Comparison of ENCODE assay signal across 25 cellular contexts in genomic region chr5:6700686-6701355, GRCh38.
"Had no signal": no experiment of that assay in that cellular context is flagged by ENCODE, and none has a peak within 500 bp of the region (broad histone marks: within the 10 kb centered on the region; RNA-seq: fewer than 3 reads in every experiment).

No MANE protein-coding gene starts in this region.

- H3K4me3 Mint-ChIP-seq: activated CD4-positive, alpha-beta memory T cell treated with anti-CD3 and anti-CD28 coated beads, Interleukin-2, amount 10 ng/mL, durations not matched to agents 7 days and 5 days; activated T-cell treated with anti-CD3 and anti-CD28 coated beads, Interleukin-2, amount 50 U/mL, for 4 hours; activated T-helper 17 cell treated with anti-CD3 and anti-CD28 coated beads, Interleukin-2, amount 50 U/mL, for 72 hours; central memory CD8-positive, alpha-beta T cell; nephron had no signal

- H3K9me3 Mint-ChIP-seq: activated CD4-positive, alpha-beta memory T cell treated with anti-CD3 and anti-CD28 coated beads, Interleukin-2, amount 10 ng/mL, durations not matched to agents 7 days and 5 days; activated T-cell treated with anti-CD3 and anti-CD28 coated beads, Interleukin-2, amount 50 U/mL, for 4 hours; activated T-helper 17 cell treated with anti-CD3 and anti-CD28 coated beads, Interleukin-2, amount 50 U/mL, for 72 hours; central memory CD8-positive, alpha-beta T cell; nephron had no signal

- H3K36me3 ChIP-seq: esophagus squamous epithelium, heart right ventricle, left ventricle myocardium inferior, upper lobe of left lung, vagina had no signal

- DNase-seq: activated CD4-positive, alpha-beta memory T cell treated with anti-CD3 and anti-CD28 coated beads, Interleukin-2, amount 10 ng/mL, durations not matched to agents 7 days and 5 days; activated CD4-positive, alpha-beta T cell treated with anti-CD3 and anti-CD28 coated beads for 48 hours; activated CD8-positive, alpha-beta memory T cell treated with anti-CD3 and anti-CD28 coated beads, Interleukin-2, amount 50 U/mL, for 48 hours; activated gamma-delta T cell treated with Interleukin-2 at 50 U/mL for 16 hours; activated naive CD4-positive, alpha-beta T cell treated with anti-CD3 and anti-CD28 coated beads, Interleukin-2, amount 50 U/mL, for 16 hours; activated T-cell treated with anti-CD3 and anti-CD28 coated beads, Interleukin-2, amount 50 U/mL, for 4 hours; dermis blood vessel endothelial cell; effector CD4-positive, alpha-beta T cell; esophagus squamous epithelium; foreskin melanocyte; heart right ventricle; left ventricle myocardium inferior; right cardiac atrium; stimulated activated CD4-positive, alpha-beta T cell treated with anti-CD3 and anti-CD28 coated beads, Interleukin-2, amount 100 ng/mL, for 48 hours; stimulated activated naive CD4-positive, alpha-beta T cell treated with Interleukin-2 at 50 U/mL for 16 hours; T-helper 1 cell; T-helper 9 cell; upper lobe of left lung had no signal

- ATAC-seq: activated CD4-positive, CD25-positive, alpha-beta regulatory T cell treated with anti-CD3 and anti-CD28 coated beads, Interleukin-2, amount 50 U/mL, for 24 hours; activated T-cell treated with anti-CD3 and anti-CD28 coated beads, Interleukin-2, amount 50 U/mL, for 4 hours; activated T-helper 17 cell treated with anti-CD3 and anti-CD28 coated beads, Interleukin-2, amount 50 U/mL, for 72 hours; heart right ventricle; right cardiac atrium had no signal

- H3K4me1 ChIP-seq: parathyroid adenoma had no signal

- H3K4me1 Mint-ChIP-seq: central memory CD8-positive, alpha-beta T cell; nephron had no signal

- H3K27ac Mint-ChIP-seq: activated CD4-positive, alpha-beta memory T cell treated with anti-CD3 and anti-CD28 coated beads, Interleukin-2, amount 10 ng/mL, durations not matched to agents 7 days and 5 days; activated T-helper 17 cell treated with anti-CD3 and anti-CD28 coated beads, Interleukin-2, amount 50 U/mL, for 72 hours; nephron had no signal

- H3K9ac ChIP-seq: parathyroid adenoma had no signal

- H3K27ac ChIP-seq: esophagus squamous epithelium, heart right ventricle, left ventricle myocardium inferior, parathyroid adenoma, upper lobe of left lung, vagina, VCaP had no signal

- H3K4me3 ChIP-seq: esophagus squamous epithelium, heart right ventricle, left ventricle myocardium inferior, upper lobe of left lung, vagina had no signal

- H3K27me3 ChIP-seq: upper lobe of left lung, vagina had no signal

- H3K9me3 ChIP-seq: esophagus squamous epithelium, heart right ventricle, left ventricle myocardium inferior, upper lobe of left lung, vagina had no signal
